ENCODE assay signal across 8 cellular contexts in genomic region chr1:24070821-24071393, GRCh38. TPM values are rescaled to one million over a fixed set of nuclear protein-coding genes. Genes with fewer than 3 reads are reported as not detected.
DNase-seq lines count a peak whose midpoint lies in the region; ATAC-seq, FAIRE-seq and TF ChIP-seq lines count a peak whose summit lies in the region.

No MANE protein-coding gene starts in this region.

- TF ChIP-seq EP300 in stomach (IDR thresholded peaks at IDR 0.05): no peak

- H3K4ac ChIP-seq in neuronal stem cell (ENCODE audit: low read length): no peak overlapping the region

- peak; percentile 30 for FAIRE-seq in RCC 7860 (lab: Jason Lieb, UNC)

- peak overlapping the region; percentile 65 for H3K9ac ChIP-seq in neuronal stem cell (ENCODE audit: low read depth, low read length, poor library complexity)

- TF ChIP-seq CTCF in fibroblast of villous mesenchyme (IDR thresholded peaks at IDR 0.05; ENCODE audit: insufficient read depth, low read depth, low read length) (peak; percentile 92), stomach (IDR thresholded peaks at IDR 0.05) (peak in 5 of 7 experiments; percentile 83 to 91 (median 86))

- H3K79me1 ChIP-seq in neuronal stem cell (ENCODE audit: low read depth, low read length): no peaks in the 10 kb centered on the region

- H3K4me3 ChIP-seq in fibroblast of villous mesenchyme (ENCODE audit: low read depth, low read length): no peak overlapping the region
- H3K4me3 ChIP-seq in neuronal stem cell (ENCODE audit: low read length in 2 of 2): peak overlapping the region in 1 of 2 donors; percentile 15
- peak overlapping the region in 1 of 4 donors; percentile 9 for H3K4me3 ChIP-seq in stomach

- WGBS in neuronal stem cell (ENCODE audit: extremely low coverage in 2 of 2, insufficient read length in 2 of 2, insufficient replicate concordance in 1 of 2), 2 donors: no CpG with 5 or more reads among the region's 15 CpGs
- WGBS in stomach, 5 donors: 7 to 20% (median 11%) methylated on average over 13 to 15 of the region's 15 CpGs

- H3K36me3 ChIP-seq in neuronal stem cell (replicated peaks in 1 of 2; ENCODE audit: control insufficient read depth in 2 of 2, insufficient read depth in 2 of 2, low read length in 2 of 2) (no peaks in the 10 kb centered on the region), stomach (no peaks in the 10 kb centered on the region)

- DNase-seq in DMS79 (lab: John Stamatoyannopoulos, UW) (peak; percentile 83), LHCN-M2 (ENCODE audit: low read depth) (peak; percentile 67), RCC 7860 (ENCODE audit: low spot score) (peak; percentile 73), fibroblast of villous mesenchyme (ENCODE audit: low read depth) (peak; percentile 71), neuronal stem cell (ENCODE audit: low spot score) (peak; percentile 72), stomach (peak; percentile 81)
- DNase-seq in activated T-cell treated with anti-CD3 and anti-CD28 coated beads, Interleukin-2, amount 50 U/mL, for 48 hours: peak; percentile 79 to 84

- H3K9me3 ChIP-seq in neuronal stem cell (replicated peaks in 1 of 2; ENCODE audit: control insufficient read depth in 2 of 2, insufficient read depth in 1 of 2, low read depth in 1 of 2, low read length in 2 of 2) (no peaks in the 10 kb centered on the region), stomach (no peaks in the 10 kb centered on the region)

- no peak overlapping the region for H3K23ac ChIP-seq in neuronal stem cell (ENCODE audit: low read depth, low read length, poor library complexity)

- no peak overlapping the region for H2BK5ac ChIP-seq in neuronal stem cell (ENCODE audit: low read length)

- H2AFZ ChIP-seq in neuronal stem cell (ENCODE audit: low read length): peak overlapping the region; percentile 71

- H4K8ac ChIP-seq in neuronal stem cell (ENCODE audit: low read depth, low read length): no peak overlapping the region

- no peak overlapping the region for H4K91ac ChIP-seq in neuronal stem cell (ENCODE audit: low read depth, low read length, poor library complexity)

- H3K18ac ChIP-seq in neuronal stem cell (ENCODE audit: low read length): peak overlapping the region; percentile 49

- no peak overlapping the region for H2BK120ac ChIP-seq in neuronal stem cell (ENCODE audit: low read depth, low read length)

- H2BK12ac ChIP-seq in neuronal stem cell (ENCODE audit: low read length): no peak overlapping the region

- intact Hi-C loops in stomach (cut with DNase I; ENCODE audit: low total_unique reads): no loop called here

- H3K27ac ChIP-seq in neuronal stem cell (replicated peaks; ENCODE audit: low read length) (no peak overlapping the region), stomach (no peak overlapping the region)

- H3K27me3 ChIP-seq in neuronal stem cell (ENCODE audit: control insufficient read depth in 3 of 3, insufficient read depth in 3 of 3, low read depth in 1 of 3, low read length in 3 of 3) (peaks cover 0 to 14% (median 0%) of the 10 kb centered on the region in 3 experiments), stomach (peaks cover 0 to 9% (median 0%) of the 10 kb centered on the region in 3 donors)

- H3K4me2 ChIP-seq in neuronal stem cell (ENCODE audit: insufficient read depth, low read length, poor library complexity, severe bottlenecking): peak overlapping the region; percentile 29

- no peak for TF ChIP-seq POLR2A in stomach (IDR thresholded peaks at IDR 0.05)

- H3K4me1 ChIP-seq in neuronal stem cell (ENCODE audit: control insufficient read depth in 2 of 2, insufficient read depth in 1 of 2, low read depth in 1 of 2, low read length in 2 of 2) (no peaks in the 10 kb centered on the region), stomach (peaks cover 0 to 8% (median 4%) of the 10 kb centered on the region in 4 donors)

- ATAC-seq in GM18519 (IDR thresholded peaks at IDR 0.05; ENCODE audit: low FRiP score, unreplicated experiment): no peak

- H2AK5ac ChIP-seq in neuronal stem cell (ENCODE audit: low read depth, low read length): no peak overlapping the region

- no peak overlapping the region for H3K14ac ChIP-seq in neuronal stem cell (ENCODE audit: low read length)

- H2BK15ac ChIP-seq in neuronal stem cell (ENCODE audit: low read length): no peak overlapping the region

RNA-seq across cellular contexts. Expression of gene MYOM3, which starts 41.0 kb away (rescaled TPM):
- total RNA-seq in LHCN-M2 (2014; rRNA removed) (not detected in 2 replicates), fibroblast of villous mesenchyme (under 0.01 TPM in 1 of 2 replicates, not detected in the other), stomach (1 to 10 TPM in 2 of 5 donors, under 1 TPM in 2, not detected in 1; 0.14 to 1.8 (median 1.1) TPM)
- polyA plus RNA-seq in LHCN-M2 (2012): 0.02 TPM
- polyA plus RNA-seq in neuronal stem cell (2013, experiment 1 of 2): 0.18 TPM
- 0.10 TPM for polyA plus RNA-seq in neuronal stem cell (2013, experiment 2 of 2)
- polyA plus RNA-seq in stomach: under 1 TPM; 0.12 to 0.18 (median 0.15) TPM
